Comparison of ENCODE assay signal across 21 cellular contexts in genomic region chr13:65946387-65946786, GRCh38.
"Had no signal": no experiment of that assay in that cellular context is flagged by ENCODE, and none has a peak within 500 bp of the region (broad histone marks: within the 10 kb centered on the region; RNA-seq: fewer than 3 reads in every experiment).

No MANE protein-coding gene starts in this region.

- H2AFZ ChIP-seq: PC-9 had no signal

- H3K36me3 ChIP-seq: MG63, SJSA1 had no signal

- H3K27me3 ChIP-seq: MG63, SJSA1 had no signal

- ATAC-seq: K562 had no signal

- H3K9me3 ChIP-seq: MG63, SJSA1 had no signal

- H3K9ac ChIP-seq: KMS-11 had no signal

- H3K4me1 ChIP-seq: SJSA1 had no signal

- DNase-seq: MG63, NCI-H1092, NCI-H1105 treated with DMSO at 0.1 percent for 48 hours, NCI-H1417 treated with DMSO at 0.1 percent for 48 hours, NCI-H146, NCI-H1694 treated with DMSO at 0.1 percent for 48 hours, NCI-H2081, NCI-H2107, NCI-H2227 treated with DMSO at 0.1 percent for 48 hours, NCI-H510A, NCI-H524 treated with DMSO at 0.1 percent for 48 hours, NCI-H774, PC-9, Right ventricle myocardium superior, RPMI8226, SIG-M5 had no signal

- H3K4me2 ChIP-seq: KMS-11, PC-9 had no signal

- H3K27ac ChIP-seq: HL-60, KMS-11, PC-9, SJSA1, SK-N-MC had no signal

- H3K4me3 ChIP-seq: K562, MG63, PC-9, SJSA1, SK-N-MC had no signal
